In the genomic region with DNA sequence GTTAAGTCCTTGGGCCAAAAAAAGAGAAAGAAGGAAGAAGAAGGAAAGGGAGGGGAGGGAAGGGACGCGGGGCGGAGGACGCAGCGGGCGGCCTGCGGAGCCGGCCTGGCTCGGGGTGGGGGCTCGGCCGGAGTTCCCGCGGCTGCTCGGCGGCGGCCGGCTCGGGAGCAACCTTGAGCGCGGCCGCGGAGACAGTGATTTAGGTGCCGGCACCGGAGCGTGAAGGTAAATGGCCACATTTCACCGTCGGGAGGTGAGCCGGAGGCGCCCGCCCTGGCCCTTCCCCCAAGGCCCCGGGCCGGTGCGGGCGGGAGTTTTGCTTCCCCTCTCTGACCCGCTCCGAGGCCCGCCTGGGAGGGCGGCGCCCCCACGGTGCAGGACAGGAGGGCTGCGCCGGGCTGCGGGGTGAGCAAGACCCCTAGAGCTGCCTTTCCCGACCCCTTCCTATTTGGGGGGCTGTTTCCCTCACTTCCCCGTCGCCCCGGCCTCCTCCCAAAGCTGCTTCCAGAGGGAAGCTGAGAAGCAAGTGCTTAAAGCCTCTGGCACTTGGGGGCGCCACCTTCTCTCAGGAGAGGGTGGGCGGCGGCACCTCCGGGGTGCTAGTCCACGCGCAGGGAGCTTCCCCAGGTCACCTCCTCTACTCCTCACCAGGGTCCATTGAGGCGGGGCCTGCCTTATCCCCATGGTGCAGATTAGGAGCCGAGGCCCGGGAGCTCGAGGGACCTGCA, we compare ENCODE assay signal across 8 cellular contexts. TPM values are rescaled to one million over a fixed set of nuclear protein-coding genes. Genes with fewer than 3 reads are reported as not detected.
DNase-seq lines count a peak whose midpoint lies in the region; ATAC-seq and TF ChIP-seq lines count a peak whose summit lies in the region.

No MANE protein-coding gene starts in this region.

- TF ChIP-seq CTCF in CD8-positive, alpha-beta T cell (IDR thresholded peaks at IDR 0.05) = no peak
- TF ChIP-seq CTCF in lower lobe of right lung (IDR thresholded peaks at IDR 0.05) (no peak), vagina (IDR thresholded peaks at IDR 0.05) (no peak)

- H3K9me3 ChIP-seq in CD8-positive, alpha-beta T cell (ENCODE audit: low read length) = no peaks in the 10 kb centered on the region
- H3K9me3 ChIP-seq in HUES64 (ENCODE audit: insufficient read depth, low read depth, low read length) (no peaks in the 10 kb centered on the region), lower lobe of right lung (no peaks in the 10 kb centered on the region), vagina (no peaks in the 10 kb centered on the region)

- peak overlapping the region; percentile 46 for H3K9ac ChIP-seq in HUES64 (ENCODE audit: low read depth, low read length)

- no peaks in the 10 kb centered on the region for H3K9me3 Mint-ChIP-seq in CD8-positive, alpha-beta T cell
- H3K9me3 Mint-ChIP-seq in central memory CD8-positive, alpha-beta T cell = no peaks in the 10 kb centered on the region

- H3K27ac ChIP-seq in CD8-positive, alpha-beta T cell (ENCODE audit: low read depth, low read length) = no peak overlapping the region
- H3K27ac ChIP-seq in HUES64 (ENCODE audit: low read depth, low read length) = no peak overlapping the region
- no peak overlapping the region for H3K27ac ChIP-seq in lower lobe of right lung
- H3K27ac ChIP-seq in vagina = no peak overlapping the region

- no peak overlapping the region for H3K27ac Mint-ChIP-seq in CD8-positive, alpha-beta T cell
- no peak overlapping the region for H3K27ac Mint-ChIP-seq in central memory CD8-positive, alpha-beta T cell (ENCODE audit: low read depth)

- H3K4me1 Mint-ChIP-seq in CD8-positive, alpha-beta T cell (ENCODE audit: low read depth) = peaks cover 4% of the 10 kb centered on the region
- H3K4me1 Mint-ChIP-seq in central memory CD8-positive, alpha-beta T cell = no peaks in the 10 kb centered on the region

- H3K4me3 Mint-ChIP-seq in CD8-positive, alpha-beta T cell = peak overlapping the region; percentile 67
- H3K4me3 Mint-ChIP-seq in central memory CD8-positive, alpha-beta T cell = peak overlapping the region; percentile 58

- peak overlapping the region; percentile 33 for H3K4me3 ChIP-seq in CD8-positive, alpha-beta T cell (ENCODE audit: low read depth, low read length)
- peak overlapping the region; percentile 62 for H3K4me3 ChIP-seq in HUES64 (ENCODE audit: low read length)
- peak overlapping the region; percentile 49 for H3K4me3 ChIP-seq in lower lobe of right lung
- H3K4me3 ChIP-seq in vagina = peak overlapping the region; percentile 29 to 46

- H3K27me3 Mint-ChIP-seq in CD8-positive, alpha-beta T cell (ENCODE audit: low read depth) = peaks cover 43% of the 10 kb centered on the region
- H3K27me3 Mint-ChIP-seq in central memory CD8-positive, alpha-beta T cell = peaks cover 83% of the 10 kb centered on the region

- DNase-seq in CD8-positive, alpha-beta T cell = peak in 3 of 7 experiments; percentile 13 to 58 (median 17)
- no peak for DNase-seq in central memory CD8-positive, alpha-beta T cell (ENCODE audit: low spot score in 2 of 2)
- no peak for DNase-seq in lower lobe of right lung
- DNase-seq in vagina (ENCODE audit: extremely low spot score in 2 of 2) = no peak
- no peak for DNase-seq in mesenteric fat pad (ENCODE audit: low spot score)

- POLR2A ChIA-PET in CD8-positive, alpha-beta T cell (lab: Charles Lee) = no interaction called here

- ATAC-seq in CD8-positive, alpha-beta T cell = no peak
- no peak for ATAC-seq in central memory CD8-positive, alpha-beta T cell (replicated peaks; ENCODE audit: extremely low read depth, poor library complexity, severe bottlenecking)
- ATAC-seq in lower lobe of right lung = peak; percentile 26 to 40
- ATAC-seq in HG03439 (IDR thresholded peaks at IDR 0.05; ENCODE audit: unreplicated experiment) = no peak
- ATAC-seq in HG03097 (IDR thresholded peaks at IDR 0.05; ENCODE audit: low FRiP score, unreplicated experiment) = no peak

- CTCF ChIA-PET in CD8-positive, alpha-beta T cell (lab: Charles Lee) = interaction anchor here (0.6 to 1.3 kb wide), 2 partner anchors 49 to 1547 kb away, joined by 5 read pairs; no protein-coding TSS in a partner anchor

- 5% methylated on average over 55 of the region's 57 CpGs for WGBS in HUES64

- peaks cover 6% of the 10 kb centered on the region for H3K27me3 ChIP-seq in CD8-positive, alpha-beta T cell (ENCODE audit: insufficient read depth, low read length)
- H3K27me3 ChIP-seq in HUES64 (ENCODE audit: insufficient read depth, low read length) (peaks cover 37% of the 10 kb centered on the region), lower lobe of right lung (ENCODE audit: low read depth) (peaks cover 60% of the 10 kb centered on the region), vagina (no peaks in the 10 kb centered on the region)

- H3K36me3 ChIP-seq in CD8-positive, alpha-beta T cell (ENCODE audit: insufficient read depth, low read length) = no peaks in the 10 kb centered on the region
- H3K36me3 ChIP-seq in HUES64 (ENCODE audit: insufficient read depth, low read length) = no peaks in the 10 kb centered on the region
- H3K36me3 ChIP-seq in lower lobe of right lung = no peaks in the 10 kb centered on the region
- no peaks in the 10 kb centered on the region for H3K36me3 ChIP-seq in vagina

- intact Hi-C loops in CD8-positive, alpha-beta T cell (cut with DNase I, micrococcal nuclease) = loop anchor here in 1 of 2 experiments (1.0 kb wide), 1 partner anchor 48 kb away; no protein-coding TSS in a partner anchor
- intact Hi-C loops in lower lobe of right lung (cut with DNase I) (no loop called here), vagina (cut with DNase I) (no loop called here)

- H3K4me1 ChIP-seq in CD8-positive, alpha-beta T cell (ENCODE audit: insufficient read depth, low read length) = no peaks in the 10 kb centered on the region
- H3K4me1 ChIP-seq in HUES64 (ENCODE audit: insufficient read depth, low read length) = no peaks in the 10 kb centered on the region
- H3K4me1 ChIP-seq in lower lobe of right lung = peaks cover 6% of the 10 kb centered on the region
- peaks cover 8% of the 10 kb centered on the region for H3K4me1 ChIP-seq in vagina

- no peaks in the 10 kb centered on the region for H3K36me3 Mint-ChIP-seq in CD8-positive, alpha-beta T cell
- no peaks in the 10 kb centered on the region for H3K36me3 Mint-ChIP-seq in central memory CD8-positive, alpha-beta T cell (ENCODE audit: insufficient read depth)

- no peak for TF ChIP-seq POLR2A in vagina (IDR thresholded peaks at IDR 0.05)

RNA-seq across cellular contexts. Expression of gene MRM1, which starts 56.5 kb away (rescaled TPM):
- total RNA-seq in CD8-positive, alpha-beta T cell = 1 to 10 TPM; 1.4 TPM
- 5.0 TPM for polyA plus RNA-seq in HUES64 (2013, experiment 1 of 2)
- 4.5 TPM for polyA plus RNA-seq in HUES64 (2013, experiment 2 of 2)
- total RNA-seq in lower lobe of right lung (6.6 TPM), vagina (2.7 TPM), mesenteric fat pad (4.1 TPM)

Comparison
In these comparisons a context has a peak if more than half of its experiments do, and no peak if none do; other contexts are left out.
1. ATAC-seq: peak in lower lobe of right lung (2 of 2); none in CD8-positive, alpha-beta T cell (single experiment), central memory CD8-positive, alpha-beta T cell (single experiment), HG03439 (single experiment) and HG03097 (single experiment).
2. Peak in every context shown above with its lines, with median percentiles within 50 percentile points of each other: H3K4me3 ChIP-seq.